Comparison of ENCODE assay signal across 8 cellular contexts in the genomic region with DNA sequence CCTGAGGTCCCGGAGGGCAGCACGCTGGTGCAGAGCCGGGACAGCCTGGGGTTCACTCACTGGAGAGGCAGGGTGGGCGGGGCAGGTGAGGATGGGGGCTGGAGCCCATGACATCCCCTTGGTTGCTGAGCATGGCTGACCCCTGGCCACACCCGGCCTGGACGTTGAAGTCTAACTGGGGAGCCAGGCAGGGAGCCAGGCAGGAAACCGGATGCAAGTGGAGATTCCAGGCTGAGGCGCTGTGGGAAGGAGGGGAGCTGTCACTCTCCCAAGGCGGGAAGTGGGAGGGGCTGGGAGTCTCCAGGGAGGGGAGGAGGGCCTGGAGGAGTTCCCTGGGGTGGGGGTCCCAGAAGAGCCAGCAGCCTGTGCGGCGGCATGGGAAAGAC. TPM values are rescaled to one million over a fixed set of nuclear protein-coding genes. Genes with fewer than 3 reads are reported as not detected.
DNase-seq lines count a peak whose midpoint lies in the region; ATAC-seq and TF ChIP-seq lines count a peak whose summit lies in the region.

No MANE protein-coding gene starts in this region.

- no peaks in the 10 kb centered on the region for H4K20me1 ChIP-seq in OCI-LY3 (ENCODE audit: insufficient read depth, low read length)

- CTCF ChIA-PET in naive thymus-derived CD4-positive, alpha-beta T cell (lab: Charles Lee), result interaction anchor here (1.1 to 1.3 kb wide), 2 partner anchors 15 to 28 kb away, joined by 3 to 4 read pairs; no protein-coding TSS in a partner anchor

- H3K9me3 ChIP-seq in OCI-LY3 (ENCODE audit: insufficient read depth, low read length) (no peaks in the 10 kb centered on the region), esophagus (ENCODE audit: control insufficient read depth in 2 of 2, insufficient read depth in 1 of 2, low read depth in 1 of 2, low read length in 1 of 2) (no peaks in the 10 kb centered on the region)
- no peaks in the 10 kb centered on the region for H3K9me3 ChIP-seq in naive thymus-derived CD4-positive, alpha-beta T cell (ENCODE audit: control insufficient read depth in 2 of 3, low read length in 3 of 3)

- H2AFZ ChIP-seq in OCI-LY3 (ENCODE audit: low read depth, low read length), result no peak overlapping the region

- TF ChIP-seq CTCF in OCI-LY3 (IDR thresholded peaks at IDR 0.05; ENCODE audit: low read depth, low read length), result no peak
- TF ChIP-seq CTCF in mesothelial cell of epicardium (IDR thresholded peaks at IDR 0.05; ENCODE audit: unreplicated experiment), result no peak

- H3K27ac ChIP-seq in OCI-LY3 (ENCODE audit: low read length) (no peak overlapping the region), esophagus (ENCODE audit: low read depth in 2 of 2, low read length in 1 of 2) (peak overlapping the region; percentile 91 to 95)
- H3K27ac ChIP-seq in naive thymus-derived CD4-positive, alpha-beta T cell (ENCODE audit: low read depth, low read length), result no peak overlapping the region

- no peaks in the 10 kb centered on the region for H3K27me3 Mint-ChIP-seq in mesothelial cell of epicardium (ENCODE audit: low read depth)
- peaks cover 0 to 4% (median 0%) of the 10 kb centered on the region in 5 donors for H3K27me3 Mint-ChIP-seq in naive thymus-derived CD4-positive, alpha-beta T cell

- H3K79me2 ChIP-seq in OCI-LY3 (ENCODE audit: low read length), result no peaks in the 10 kb centered on the region

- no peaks in the 10 kb centered on the region for H3K9me3 Mint-ChIP-seq in mesothelial cell of epicardium
- no peaks in the 10 kb centered on the region for H3K9me3 Mint-ChIP-seq in naive thymus-derived CD4-positive, alpha-beta T cell

- H3K27ac Mint-ChIP-seq in mesothelial cell of epicardium, result peak overlapping the region; percentile 93
- H3K27ac Mint-ChIP-seq in naive thymus-derived CD4-positive, alpha-beta T cell, result no peak overlapping the region

- no peaks in the 10 kb centered on the region for H3K36me3 ChIP-seq in OCI-LY3 (replicated peaks; ENCODE audit: low read depth, low read length)
- peaks cover 0 to 3% of the 10 kb centered on the region in 2 donors for H3K36me3 ChIP-seq in esophagus (ENCODE audit: control insufficient read depth in 2 of 2, insufficient read depth in 2 of 2, low read length in 1 of 2)
- no peaks in the 10 kb centered on the region for H3K36me3 ChIP-seq in naive thymus-derived CD4-positive, alpha-beta T cell (ENCODE audit: control insufficient read depth in 2 of 3, insufficient read depth in 3 of 3, low read length in 3 of 3)

- H3K4me3 ChIP-seq in OCI-LY3 (ENCODE audit: low read length) (peak overlapping the region; percentile 44; the same call in 1 of the 2 replicates), esophagus (ENCODE audit: low read depth in 1 of 2, low read length in 2 of 2) (no peak overlapping the region)
- H3K4me3 ChIP-seq in naive thymus-derived CD4-positive, alpha-beta T cell (ENCODE audit: low read length), result no peak overlapping the region

- peak overlapping the region; percentile 56; the same call in 1 of the 2 replicates for H3K9ac ChIP-seq in OCI-LY3 (ENCODE audit: low read length)

- no peaks in the 10 kb centered on the region for H3K36me3 Mint-ChIP-seq in mesothelial cell of epicardium
- H3K36me3 Mint-ChIP-seq in naive thymus-derived CD4-positive, alpha-beta T cell, result peaks cover 0 to 2% (median 0%) of the 10 kb centered on the region in 5 donors

- H3K4me1 ChIP-seq in OCI-LY3 (ENCODE audit: low read length) (peaks cover 48% of the 10 kb centered on the region), esophagus (ENCODE audit: control insufficient read depth in 2 of 2, insufficient read depth in 2 of 2, low read length in 1 of 2) (peaks cover 9 to 42% of the 10 kb centered on the region in 2 donors)
- peaks cover 6 to 13% of the 10 kb centered on the region in 2 donors for H3K4me1 ChIP-seq in naive thymus-derived CD4-positive, alpha-beta T cell (ENCODE audit: control insufficient read depth in 2 of 2, insufficient read depth in 2 of 2, low read length in 2 of 2)

- ATAC-seq in GM18517 (IDR thresholded peaks at IDR 0.05; ENCODE audit: unreplicated experiment), result no peak
- no peak for ATAC-seq in naive thymus-derived CD4-positive, alpha-beta T cell

- peak overlapping the region; percentile 68 for H3K4me2 ChIP-seq in OCI-LY3 (ENCODE audit: low read length)

- POLR2A ChIA-PET in naive thymus-derived CD4-positive, alpha-beta T cell (lab: Charles Lee), result no interaction called here

- 21 to 38% methylated on average over 10 to 11 of the region's 11 CpGs for WGBS in esophagus, 2 donors

- peaks cover 14% of the 10 kb centered on the region; the same call in 1 of the 2 replicates for H3K27me3 ChIP-seq in OCI-LY3 (ENCODE audit: low read depth, low read length)
- H3K27me3 ChIP-seq in esophagus (ENCODE audit: control insufficient read depth in 1 of 2, insufficient read depth in 2 of 2, low read length in 2 of 2), result no peaks in the 10 kb centered on the region
- no peaks in the 10 kb centered on the region for H3K27me3 ChIP-seq in naive thymus-derived CD4-positive, alpha-beta T cell (ENCODE audit: control insufficient read depth in 2 of 2, insufficient read depth in 2 of 2, low read length in 2 of 2)

- intact Hi-C loops in naive thymus-derived CD4-positive, alpha-beta T cell (cut with micrococcal nuclease), result no loop called here

- peak overlapping the region; percentile 35 for H3K4me3 Mint-ChIP-seq in mesothelial cell of epicardium
- no peak overlapping the region for H3K4me3 Mint-ChIP-seq in naive thymus-derived CD4-positive, alpha-beta T cell

- DNase-seq in Ammon's horn (ENCODE audit: low spot score) (peak; percentile 84), mesothelial cell of epicardium (ENCODE audit: low spot score in 2 of 2, unreplicated experiment in 2 of 2) (peak in 1 of 2 experiments; percentile 71), HuH-7 (ENCODE audit: low spot score) (no peak)
- DNase-seq in naive thymus-derived CD4-positive, alpha-beta T cell, result no peak
- DNase-seq in activated naive CD4-positive, alpha-beta T cell (lab: John Stamatoyannopoulos, UW), result no peak

- H3K4me1 Mint-ChIP-seq in mesothelial cell of epicardium, result peaks cover 58% of the 10 kb centered on the region
- peaks cover 0 to 41% (median 19%) of the 10 kb centered on the region in 7 donors for H3K4me1 Mint-ChIP-seq in naive thymus-derived CD4-positive, alpha-beta T cell

RNA-seq across cellular contexts. Expression of a gene that starts 7.7 kb away (rescaled TPM):
- 10 to 100 TPM; 26.6 to 41.9 TPM for polyA plus RNA-seq in esophagus
- total RNA-seq in mesothelial cell of epicardium, result 90.2 to 92.8 TPM (median 92.5 TPM) in 3 replicates
- 100 to 1,000 TPM in 2 of 5 experiments, 10 to 100 TPM in 3; 65.0 to 140 (median 95.5) TPM for total RNA-seq in naive thymus-derived CD4-positive, alpha-beta T cell
- 10 to 100 TPM in 1 of 2 donors, 1 to 10 TPM in 1; 5.8 to 12.4 TPM for polyA plus RNA-seq in naive thymus-derived CD4-positive, alpha-beta T cell

RNA-seq across cellular contexts. Expression of a gene that starts 42.3 kb away (rescaled TPM):
- 10 to 100 TPM in 1 of 2 donors, 1 to 10 TPM in 1; 5.8 to 10.2 TPM for polyA plus RNA-seq in esophagus
- 14.1 to 17.1 TPM (median 14.4 TPM) in 3 replicates for total RNA-seq in mesothelial cell of epicardium
- 1 to 10 TPM in 4 of 5 experiments, under 1 TPM in 1; 0.73 to 4.8 (median 4.2) TPM for total RNA-seq in naive thymus-derived CD4-positive, alpha-beta T cell
- 1 to 10 TPM; 1.1 to 1.8 TPM for polyA plus RNA-seq in naive thymus-derived CD4-positive, alpha-beta T cell

Comparison
In these comparisons a context has a peak if more than half of its experiments do, and no peak if none do; other contexts are left out.
1. H3K27ac ChIP-seq: peak in esophagus (2 of 2); none in OCI-LY3 (single experiment) and naive thymus-derived CD4-positive, alpha-beta T cell (single experiment).